Comparison of ENCODE assay signal across 10 cellular contexts in the genomic region with DNA sequence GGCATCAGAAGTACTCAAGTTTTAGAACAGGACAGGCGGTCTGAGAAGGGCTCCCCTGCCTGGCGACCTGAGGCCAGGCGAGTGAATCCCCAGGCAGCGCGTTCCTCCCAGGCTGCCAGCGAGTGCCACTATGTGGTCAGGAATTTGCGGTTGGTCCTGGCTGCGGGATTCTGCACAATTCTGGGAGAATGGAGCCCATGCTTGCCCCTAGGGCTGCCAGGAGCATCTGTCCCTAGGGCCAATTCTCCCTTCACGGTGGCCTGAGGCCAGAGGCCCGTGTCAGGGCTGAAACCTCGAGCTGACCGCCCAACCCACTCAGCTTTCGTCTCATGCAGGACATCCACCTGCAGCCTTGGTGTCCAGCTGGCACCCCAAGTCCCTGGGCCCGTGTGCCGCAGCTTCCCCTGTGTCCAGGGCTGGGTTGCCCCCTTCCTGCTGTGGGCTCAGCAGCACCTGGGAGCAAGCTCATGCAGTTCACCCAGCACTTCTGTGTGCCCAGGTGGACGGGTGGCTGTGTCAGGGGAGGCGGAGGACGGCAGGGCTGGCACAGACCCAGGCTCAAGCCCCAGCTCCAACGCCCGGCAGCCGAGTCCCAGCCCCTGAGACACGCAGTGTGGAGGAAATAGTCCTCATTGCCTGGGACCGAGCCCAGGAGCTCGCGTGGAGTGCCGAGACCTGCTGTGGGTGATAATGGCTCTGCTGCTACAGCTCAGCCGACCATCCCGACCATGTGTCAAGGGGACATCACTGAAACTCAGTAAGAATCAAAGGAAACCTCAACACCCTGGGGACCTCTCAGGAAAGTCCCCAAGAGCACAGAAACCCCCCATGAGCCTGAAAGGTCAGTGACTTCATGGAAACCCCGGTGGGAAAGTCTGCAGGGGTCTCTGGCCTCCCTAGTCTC. TPM values are rescaled to one million over a fixed set of nuclear protein-coding genes. Genes with fewer than 3 reads are reported as not detected.
A peak's percentile ranks its signal among the peaks of the same experiment; 100 is the strongest.
DNase-seq lines count a peak whose midpoint lies in the region; ATAC-seq lines count a peak whose summit lies in the region.
"Had no signal": no experiment of that assay in that cellular context is flagged by ENCODE, and none has a peak within 500 bp of the region (broad histone marks: within the 10 kb centered on the region; RNA-seq: fewer than 3 reads in every experiment).

No MANE protein-coding gene starts in this region.

- H3K9me3 ChIP-seq in mesenchymal stem cell (ENCODE audit: control insufficient read depth, low read length): no peaks in the 10 kb centered on the region
- H3K9me3 ChIP-seq: heart right ventricle had no signal

- no peak overlapping the region for H2BK12ac ChIP-seq in mesenchymal stem cell (ENCODE audit: low read length in 2 of 2)

- DNase-seq in mesenchymal stem cell (no peak), mesenteric fat pad (ENCODE audit: low spot score) (no peak), ACHN (no peak), Right ventricle myocardium inferior (ENCODE audit: missing footprints) (no peak)
- no peak for DNase-seq in activated CD8-positive, alpha-beta memory T cell treated with anti-CD3 and anti-CD28 coated beads, Interleukin-2, amount 50 U/mL, for 48 hours
- DNase-seq: heart right ventricle had no signal

- 94% methylated on average over 29 of the region's 29 CpGs for WGBS in mesenchymal stem cell

- no peak overlapping the region for H3K4me3 ChIP-seq in mesenchymal stem cell (ENCODE audit: insufficient read depth in 1 of 2, low read depth in 1 of 2, low read length in 2 of 2)
- H3K4me3 ChIP-seq: heart right ventricle had no signal

- no peak overlapping the region for H3K23ac ChIP-seq in mesenchymal stem cell (ENCODE audit: low read length in 2 of 2)

- peaks cover 63 to 87% of the 10 kb centered on the region in 2 experiments for H3K36me3 ChIP-seq in mesenchymal stem cell (ENCODE audit: control insufficient read depth in 1 of 2, insufficient read depth in 2 of 2, low read depth in 1 of 2, low read length in 2 of 2)

- peak; percentile 37 for ATAC-seq in GM18519 (IDR thresholded peaks at IDR 0.05; ENCODE audit: low FRiP score, unreplicated experiment)
- ATAC-seq in GM21360 (IDR thresholded peaks at IDR 0.05; ENCODE audit: unreplicated experiment): peak; percentile 36
- peak; percentile 45 for ATAC-seq in HG03095 (IDR thresholded peaks at IDR 0.05; ENCODE audit: unreplicated experiment)
- no peak for ATAC-seq in Right ventricle myocardium inferior
- ATAC-seq: heart right ventricle had no signal

- H2BK5ac ChIP-seq in mesenchymal stem cell (ENCODE audit: low read depth, low read length, poor library complexity, severe bottlenecking): no peak overlapping the region

- H3K27me3 ChIP-seq in mesenchymal stem cell (ENCODE audit: control insufficient read depth in 1 of 2, insufficient read depth in 1 of 2, low read length in 2 of 2): no peaks in the 10 kb centered on the region
- H3K27me3 ChIP-seq: heart right ventricle had no signal

- peak overlapping the region; percentile 32 for H4K8ac ChIP-seq in mesenchymal stem cell (ENCODE audit: low read length)

- H3K79me1 ChIP-seq in mesenchymal stem cell (replicated peaks; ENCODE audit: low read length, poor library complexity, severe bottlenecking): peaks cover 29% of the 10 kb centered on the region

- in situ Hi-C loops in ACHN (cut with HindIII; ENCODE audit: low pct_ligation_motif_present, low pct_unique_long_range_greater_than_20kb, low sequenced_read_pairs): no loop called here

- H2AK5ac ChIP-seq in mesenchymal stem cell (ENCODE audit: low read length, severe bottlenecking): no peak overlapping the region

- no peak overlapping the region for H3K4ac ChIP-seq in mesenchymal stem cell (ENCODE audit: low read depth in 1 of 2, low read length in 2 of 2)

- no peak overlapping the region for H2BK15ac ChIP-seq in mesenchymal stem cell (ENCODE audit: low read depth, poor library complexity, severe bottlenecking)

- H2BK120ac ChIP-seq in mesenchymal stem cell (ENCODE audit: low read depth, low read length): no peak overlapping the region

- H3K14ac ChIP-seq in mesenchymal stem cell (ENCODE audit: low read length in 2 of 2): no peak overlapping the region

- H4K91ac ChIP-seq in mesenchymal stem cell (ENCODE audit: low read length): no peak overlapping the region

- intact Hi-C loops in Right ventricle myocardium inferior (cut with DNase I): no loop called here

- H3K9ac ChIP-seq in mesenchymal stem cell (ENCODE audit: low read length): no peak overlapping the region

- no peak overlapping the region for H3K4me2 ChIP-seq in mesenchymal stem cell (ENCODE audit: low read length, poor library complexity, severe bottlenecking)

- no peak overlapping the region for H3K27ac ChIP-seq in mesenchymal stem cell (ENCODE audit: low read length, poor library complexity, severe bottlenecking)
- H3K27ac ChIP-seq: heart right ventricle had no signal

- no peak overlapping the region for H2AFZ ChIP-seq in mesenchymal stem cell (ENCODE audit: low read depth, low read length)

- H3K18ac ChIP-seq in mesenchymal stem cell (ENCODE audit: low read depth in 1 of 2, low read length in 2 of 2): no peak overlapping the region

- peaks cover 14% of the 10 kb centered on the region for H3K4me1 ChIP-seq in mesenchymal stem cell (ENCODE audit: control insufficient read depth, insufficient read depth, low read depth, low read length)

RNA-seq across cellular contexts. Expression of gene LPCAT1, which starts 39.1 kb away (rescaled TPM):
- polyA plus RNA-seq in mesenchymal stem cell (2013, experiment 1 of 2): 32.9 TPM
- 33.5 TPM for polyA plus RNA-seq in mesenchymal stem cell (2013, experiment 2 of 2)
- total RNA-seq in mesenteric fat pad (45.7 TPM), Right ventricle myocardium inferior (13.4 TPM)

RNA-seq across cellular contexts. Expression of gene SLC6A3, which starts 39.4 kb away (rescaled TPM):
- polyA plus RNA-seq in mesenchymal stem cell (2013, experiment 1 of 2): not detected
- polyA plus RNA-seq in mesenchymal stem cell (2013, experiment 2 of 2): not detected
- total RNA-seq in mesenteric fat pad (not detected), Right ventricle myocardium inferior (not detected)
- total RNA-seq: MCF 10A had no signal
